In genomic region chr22:50325444-50326224, GRCh38 we compare ENCODE assay signal across 10 cellular contexts. TPM values are rescaled to one million over a fixed set of nuclear protein-coding genes. Genes with fewer than 3 reads are reported as not detected.
A peak's percentile ranks its signal among the peaks of the same experiment; 100 is the strongest.
DNase-seq lines count a peak whose midpoint lies in the region; ATAC-seq and TF ChIP-seq lines count a peak whose summit lies in the region.
"Had no signal": no experiment of that assay in that cellular context is flagged by ENCODE, and none has a peak within 500 bp of the region (broad histone marks: within the 10 kb centered on the region; RNA-seq: fewer than 3 reads in every experiment).

No MANE protein-coding gene starts in this region.

- H3K9ac ChIP-seq in neural cell (ENCODE audit: low read length) = peak overlapping the region; percentile 83

- no peak overlapping the region for H3K4me3 ChIP-seq in CD8-positive, alpha-beta memory T cell (ENCODE audit: low read length)
- H3K4me3 ChIP-seq in neural cell (ENCODE audit: low read length) = peak overlapping the region; percentile 77

- DNase-seq in CD8-positive, alpha-beta memory T cell = no peak
- DNase-seq in HuH-7.5 (ENCODE audit: low spot score) (peak; percentile 30), chondrocyte (ENCODE audit: low spot score) (no peak), epidermal melanocyte (ENCODE audit: insufficient read length, low spot score) (no peak), C1 segment of cervical spinal cord (lab: John Stamatoyannopoulos, UW) (no peak)
- DNase-seq: midbrain, NCI-H2081 treated with DMSO at 0.1 percent for 48 hours had no signal

- CTCF ChIA-PET in CD8-positive, alpha-beta memory T cell (lab: Charles Lee) = interaction anchor here (0.8 to 4.5 kb wide), 15 partner anchors 9 to 200 kb away, joined by 3 to 33 read pairs (median 6); partner anchors contain the start of genes HDAC10, MAPK11, MAPK12 and SCO2

- H3K4me1 Mint-ChIP-seq in CD8-positive, alpha-beta memory T cell = peaks cover 4 to 13% (median 12%) of the 10 kb centered on the region in 3 donors
- H3K4me1 Mint-ChIP-seq in chondrocyte (ENCODE audit: low read depth) = peaks cover 20% of the 10 kb centered on the region

- no peaks in the 10 kb centered on the region for H3K9me3 Mint-ChIP-seq in CD8-positive, alpha-beta memory T cell
- H3K9me3 Mint-ChIP-seq in chondrocyte (ENCODE audit: low read depth) = no peaks in the 10 kb centered on the region

- TF ChIP-seq RAD21 in neural cell (conservative IDR thresholded peaks at IDR 0.05) = no peak

- H3K27ac ChIP-seq in CD8-positive, alpha-beta memory T cell (ENCODE audit: low read depth, low read length) = no peak overlapping the region
- H3K27ac ChIP-seq in neural cell (ENCODE audit: low read length) = peak overlapping the region; percentile 76

- no peaks in the 10 kb centered on the region for H3K27me3 ChIP-seq in CD8-positive, alpha-beta memory T cell (ENCODE audit: insufficient read depth, low read length, poor library complexity, severe bottlenecking)
- H3K27me3 ChIP-seq in neural cell (ENCODE audit: insufficient read depth, low read depth, low read length) = no peaks in the 10 kb centered on the region

- no peak for TF ChIP-seq CTCF in chondrocyte (IDR thresholded peaks at IDR 0.05)
- no peak for TF ChIP-seq CTCF in neural cell (IDR thresholded peaks at IDR 0.05; ENCODE audit: poor library complexity, severe bottlenecking)

- no peaks in the 10 kb centered on the region for H3K36me3 Mint-ChIP-seq in CD8-positive, alpha-beta memory T cell
- no peaks in the 10 kb centered on the region for H3K36me3 Mint-ChIP-seq in chondrocyte (ENCODE audit: low read depth)

- POLR2A ChIA-PET in CD8-positive, alpha-beta memory T cell (lab: Charles Lee) = interaction anchor here (1.4 kb wide), 1 partner anchor 19 kb away, joined by 4 read pairs; the partner anchor contains the start of gene PLXNB2

- ATAC-seq in HG03521 (IDR thresholded peaks at IDR 0.05; ENCODE audit: unreplicated experiment) (no peak), GM21529 (IDR thresholded peaks at IDR 0.05; ENCODE audit: unreplicated experiment) (no peak)

- H3F3A ChIP-seq in neural cell (ENCODE audit: insufficient read depth, low read length, poor library complexity, severe bottlenecking) = no peaks in the 10 kb centered on the region

- no peaks in the 10 kb centered on the region for H3K36me3 ChIP-seq in CD8-positive, alpha-beta memory T cell (ENCODE audit: insufficient read depth, low read length)
- no peaks in the 10 kb centered on the region for H3K36me3 ChIP-seq in neural cell (ENCODE audit: insufficient read depth, low read length)

- peaks cover 3 to 6% of the 10 kb centered on the region in 2 donors for H3K27me3 Mint-ChIP-seq in CD8-positive, alpha-beta memory T cell
- H3K27me3 Mint-ChIP-seq in chondrocyte (ENCODE audit: low read depth) = no peaks in the 10 kb centered on the region

- peaks cover 7% of the 10 kb centered on the region for H3K4me1 ChIP-seq in CD8-positive, alpha-beta memory T cell (ENCODE audit: insufficient read depth, low read length)

- peak overlapping the region; percentile 37 to 91 (median 78) for H3K4me3 Mint-ChIP-seq in CD8-positive, alpha-beta memory T cell
- peak overlapping the region; percentile 81 for H3K4me3 Mint-ChIP-seq in chondrocyte (ENCODE audit: unreplicated experiment)

- no peaks in the 10 kb centered on the region for H3K9me2 ChIP-seq in neural cell (ENCODE audit: insufficient read depth, low read length)

- H3K27ac Mint-ChIP-seq in CD8-positive, alpha-beta memory T cell = peak overlapping the region in 3 of 8 donors; percentile 26 to 95 (median 37)
- no peak overlapping the region for H3K27ac Mint-ChIP-seq in chondrocyte (ENCODE audit: unreplicated experiment)

- H3K4me2 ChIP-seq in neural cell (ENCODE audit: low read length) = peak overlapping the region; percentile 88

- H3K79me2 ChIP-seq in neural cell (replicated peaks; ENCODE audit: insufficient read depth, low read length) = peaks cover 17% of the 10 kb centered on the region

- peak overlapping the region; percentile 10 for H2AFZ ChIP-seq in neural cell (ENCODE audit: low read depth, low read length)

- H3K9me3 ChIP-seq in CD8-positive, alpha-beta memory T cell (ENCODE audit: low read length) = no peaks in the 10 kb centered on the region
- H3K9me3 ChIP-seq in neural cell (ENCODE audit: low read length) = no peaks in the 10 kb centered on the region

- no peak for TF ChIP-seq EP300 in neural cell (conservative IDR thresholded peaks at IDR 0.05; ENCODE audit: poor library complexity, severe bottlenecking)

- H4K20me1 ChIP-seq in neural cell (ENCODE audit: insufficient read depth) = no peaks in the 10 kb centered on the region

TF ChIP-seq in neural cell, 6 proteins besides CTCF, POLR2A, EP300 and RAD21:
- TF ChIP-seq SMC3 (conservative IDR thresholded peaks at IDR 0.05; ENCODE audit: poor library complexity) = no peak
- no peak for TF ChIP-seq REST (IDR thresholded peaks at IDR 0.05; ENCODE audit: borderline replicate concordance)
- TF ChIP-seq TAF1 (IDR thresholded peaks at IDR 0.05; ENCODE audit: low read depth) = no peak
- TF ChIP-seq MXI1 (conservative IDR thresholded peaks at IDR 0.05; ENCODE audit: poor library complexity, severe bottlenecking) = no peak
- no peak for TF ChIP-seq EZH2 (IDR thresholded peaks at IDR 0.05; ENCODE audit: borderline replicate concordance, insufficient read depth, low read length, poor library complexity, severe bottlenecking)
- no peak for TF ChIP-seq POLR2AphosphoS5 (IDR thresholded peaks at IDR 0.05)

RNA-seq across cellular contexts. Expression of gene DENND6B, which starts 1.2 kb away (rescaled TPM):
- total RNA-seq in CD8-positive, alpha-beta memory T cell = 1 to 10 TPM; 3.9 to 4.3 TPM
- polyA plus RNA-seq in CD8-positive, alpha-beta memory T cell = 0.67 TPM
- total RNA-seq in chondrocyte = 7.7 to 8.8 TPM (median 8.1 TPM) in 3 replicates
- 51.0 and 58.9 TPM in 2 replicates for polyA plus RNA-seq in neural cell
- polyA minus RNA-seq in neural cell = 29.5 and 34.6 TPM in 2 replicates

RNA-seq across cellular contexts. Expression of gene PPP6R2, which starts 17.5 kb away (rescaled TPM):
- 10 to 100 TPM; 49.7 to 55.9 TPM for total RNA-seq in CD8-positive, alpha-beta memory T cell
- 34.2 TPM for polyA plus RNA-seq in CD8-positive, alpha-beta memory T cell
- 46.2 to 53.1 TPM (median 47.1 TPM) in 3 replicates for total RNA-seq in chondrocyte
- 84.6 and 85.4 TPM in 2 replicates for polyA plus RNA-seq in neural cell
- polyA minus RNA-seq in neural cell = 77.0 and 86.7 TPM in 2 replicates

RNA-seq across cellular contexts. Expression of gene PLXNB2, which starts 18.2 kb away (rescaled TPM):
- total RNA-seq in CD8-positive, alpha-beta memory T cell = 10 to 100 TPM; 13.4 to 14.4 TPM
- 0.17 TPM for polyA plus RNA-seq in CD8-positive, alpha-beta memory T cell
- total RNA-seq in chondrocyte = 300 to 356 TPM (median 346 TPM) in 3 replicates
- polyA plus RNA-seq in neural cell = 38.6 and 57.4 TPM in 2 replicates
- 61.9 and 76.2 TPM in 2 replicates for polyA minus RNA-seq in neural cell

RNA-seq across cellular contexts. Expression of gene MAPK11, which starts 55.5 kb away (rescaled TPM):
- total RNA-seq in CD8-positive, alpha-beta memory T cell = 10 to 100 TPM; 12.8 to 13.2 TPM
- 0.28 TPM for polyA plus RNA-seq in CD8-positive, alpha-beta memory T cell
- total RNA-seq in chondrocyte = 9.3 to 19.9 TPM (median 17.7 TPM) in 3 replicates
- 36.3 and 55.0 TPM in 2 replicates for polyA plus RNA-seq in neural cell
- 11.2 and 15.3 TPM in 2 replicates for polyA minus RNA-seq in neural cell

Comparison
In these comparisons a context has a peak if more than half of its experiments do, and no peak if none do; other contexts are left out.
1. RNA of gene PLXNB2, which starts 18.2 kb away (total RNA-seq): 300 to 356 TPM in chondrocyte; 13.4 to 14.4 TPM in CD8-positive, alpha-beta memory T cell; every median in the first group is over 10 times any median in the second.